In the genomic region with DNA sequence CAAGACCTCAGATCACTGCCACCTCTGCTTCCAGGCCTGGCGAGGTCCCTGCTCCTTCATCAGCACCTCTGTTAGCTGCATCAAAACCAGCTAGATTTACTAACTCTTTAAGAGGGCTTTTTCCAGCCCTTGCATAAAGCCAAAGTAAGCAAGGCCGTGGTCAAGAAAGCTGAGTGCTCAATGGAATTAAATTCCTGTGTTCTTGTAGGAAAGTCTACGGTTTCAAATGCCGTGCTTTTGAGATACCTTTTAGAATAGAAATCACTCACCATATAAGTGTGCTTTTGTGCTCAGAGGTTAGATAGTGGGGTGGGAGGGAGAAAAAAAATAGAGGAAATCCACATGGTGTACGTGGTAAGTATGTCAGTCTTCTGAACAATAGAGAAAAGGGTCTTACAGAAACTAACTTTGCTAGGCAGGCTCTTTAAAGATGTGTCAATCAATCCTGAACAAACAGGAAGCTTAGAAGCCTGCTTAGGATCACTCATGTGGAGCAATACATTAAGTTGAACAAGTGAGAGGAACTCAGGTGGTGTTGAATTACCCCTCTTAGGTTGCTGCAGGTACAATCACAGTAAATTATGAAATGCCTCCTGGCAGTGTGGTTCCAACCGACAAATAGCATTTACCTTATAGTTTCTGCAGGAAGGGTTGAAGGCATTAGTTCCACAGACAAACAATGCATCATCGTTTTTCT, we compare ENCODE assay signal across 17 cellular contexts.
A peak's percentile ranks its signal among the peaks of the same experiment; 100 is the strongest.
DNase-seq lines count a peak whose midpoint lies in the region; ATAC-seq and TF ChIP-seq lines count a peak whose summit lies in the region.
"Had no signal": no experiment of that assay in that cellular context is flagged by ENCODE, and none has a peak within 500 bp of the region (broad histone marks: within the 10 kb centered on the region; RNA-seq: fewer than 3 reads in every experiment).

No MANE protein-coding gene starts in this region.

- no peaks in the 10 kb centered on the region for H3K27me3 ChIP-seq in H9 (ENCODE audit: insufficient read depth, low read length)

- BruUV-seq in OCI-LY7 (replicated peaks; lab: Mats Ljungman, UMichigan), result no TSS peak

- no peaks in the 10 kb centered on the region for H3K23me2 ChIP-seq in H9 (ENCODE audit: insufficient read length, low read depth, low read length, poor library complexity, severe bottlenecking)

- intact Hi-C loops in OCI-LY7 (cut with micrococcal nuclease; ENCODE audit: unreplicated experiment), result no loop called here

- no peak overlapping the region for H3K4me3 ChIP-seq in OCI-LY7 (ENCODE audit: low read depth, low read length, poor library complexity, severe bottlenecking)

- peak; percentile 25 for DNase-seq in GDM1 (lab: John Stamatoyannopoulos, UW)
- DNase-seq in NCI-H187 (lab: John Stamatoyannopoulos, UW), result peak; percentile 66 to 81
- DNase-seq in OCI-LY7 (ENCODE audit: low spot score), result peak; percentile 68
- no peak for DNase-seq in naive B cell
- no peak for DNase-seq in mesothelial cell of epicardium (ENCODE audit: low spot score in 2 of 2, unreplicated experiment in 2 of 2)
- no peak for DNase-seq in SIG-M5 (lab: John Stamatoyannopoulos, UW)
- DNase-seq in H9, result no peak
- DNase-seq: activated naive CD4-positive, alpha-beta T cell treated with anti-CD3 and anti-CD28 coated beads, Interleukin-2, amount 50 U/mL, for 16 hours; caudate nucleus; Karpas-422; kidney glomerular epithelial cell; NK-92 treated with Interleukin-12 subunit alpha and Interleukin-12 subunit beta, amount 100 ng/mL, for 24 hours; right cardiac atrium; stimulated activated CD4-positive, alpha-beta T cell treated with anti-CD3 and anti-CD28 coated beads, Interleukin-4, amount 100 ng/mL, for 24 hours; stimulated activated naive B cell treated with anti-CD40 and anti-IgM and Interleukin-4, amounts not matched to agents 10 μg/mL and 1 μg/mL and 100 μg/mL, for 72 hours had no signal

- no peak overlapping the region for H2AK5ac ChIP-seq in H9 (ENCODE audit: insufficient read length, low read length)

- no CpG with 5 or more reads among the region's 7 CpGs for WGBS in H9 (ENCODE audit: extremely low coverage, insufficient read length, low lambda C conversion rate)

- no peak overlapping the region for H3K4ac ChIP-seq in H9 (ENCODE audit: low read depth, low read length)

- peak; percentile 46 to 64 for ATAC-seq in naive B cell (ENCODE audit: low read depth in 2 of 2)
- no peak for ATAC-seq in HG03159 (IDR thresholded peaks at IDR 0.05; ENCODE audit: unreplicated experiment)
- ATAC-seq: right cardiac atrium; stimulated activated naive B cell treated with anti-CD40 and anti-IgM and Interleukin-4, amounts not matched to agents 10 μg/mL and 1 μg/mL and 100 μg/mL, for 72 hours had no signal

- H3K79me2 ChIP-seq in OCI-LY7 (ENCODE audit: insufficient read depth, low read depth, low read length) (no peaks in the 10 kb centered on the region), H9 (ENCODE audit: insufficient read depth, low read length) (peaks cover 7% of the 10 kb centered on the region; the same call in 1 of the 2 replicates)

- no peak overlapping the region for H2BK15ac ChIP-seq in H9 (ENCODE audit: low read depth, low read length)

- no peak overlapping the region for H3K27ac ChIP-seq in OCI-LY7 (ENCODE audit: low read depth, low read length, poor library complexity, severe bottlenecking)
- H3K27ac ChIP-seq in H9 (ENCODE audit: insufficient read length, low read depth, low read length), result no peak overlapping the region
- H3K27ac ChIP-seq: VCaP had no signal

- H3K9me3 Mint-ChIP-seq in naive B cell, result peaks cover 0 to 6% (median 0%) of the 10 kb centered on the region in 7 donors
- no peaks in the 10 kb centered on the region for H3K9me3 Mint-ChIP-seq in mesothelial cell of epicardium
- no peaks in the 10 kb centered on the region for H3K9me3 Mint-ChIP-seq in H9
- H3K9me3 Mint-ChIP-seq: stimulated activated naive B cell treated with anti-CD40 and anti-IgM and Interleukin-4, amounts not matched to agents 10 μg/mL and 1 μg/mL and 100 μg/mL, for 72 hours had no signal

- H2BK5ac ChIP-seq in H9 (ENCODE audit: insufficient read length, low read length), result no peak overlapping the region

- H4K91ac ChIP-seq in H9 (ENCODE audit: insufficient read length, low read depth, low read length), result no peak overlapping the region

- no peak overlapping the region for H2BK20ac ChIP-seq in H9 (ENCODE audit: low read depth, low read length, poor library complexity, severe bottlenecking)

- H3K27ac Mint-ChIP-seq in naive B cell (peak overlapping the region in 3 of 6 donors; percentile 80 to 94 (median 89)), mesothelial cell of epicardium (no peak overlapping the region), H9 (peak overlapping the region in 1 of 3 experiments; percentile 66; a peak in 1 of 7 replicates)
- H3K27ac Mint-ChIP-seq: stimulated activated naive B cell treated with anti-CD40 and anti-IgM and Interleukin-4, amounts not matched to agents 10 μg/mL and 1 μg/mL and 100 μg/mL, for 72 hours had no signal

- H3K56ac ChIP-seq in H9 (ENCODE audit: insufficient read length, low read depth, low read length), result no peak overlapping the region

- no peak overlapping the region for H3K9ac ChIP-seq in H9 (ENCODE audit: extremely low read depth, insufficient read length, low read length)

- H2BK12ac ChIP-seq in H9 (ENCODE audit: insufficient read length, low read depth, low read length), result no peak overlapping the region

- H3K36me3 ChIP-seq in OCI-LY7 (ENCODE audit: insufficient read depth, low read length), result no peaks in the 10 kb centered on the region

- TF ChIP-seq CTCF in OCI-LY7 (conservative IDR thresholded peaks at IDR 0.05; ENCODE audit: low read length), result no peak
- no peak for TF ChIP-seq CTCF in mesothelial cell of epicardium (IDR thresholded peaks at IDR 0.05; ENCODE audit: unreplicated experiment)
- TF ChIP-seq CTCF in H9 (conservative IDR thresholded peaks at IDR 0.05), result no peak

- H3K4me1 Mint-ChIP-seq in naive B cell, result peaks cover 23 to 37% (median 24%) of the 10 kb centered on the region in 3 donors
- peaks cover 75% of the 10 kb centered on the region for H3K4me1 Mint-ChIP-seq in mesothelial cell of epicardium
- peaks cover 13 to 22% of the 10 kb centered on the region in 2 experiments for H3K4me1 Mint-ChIP-seq in H9

- peaks cover 5% of the 10 kb centered on the region for H3K79me1 ChIP-seq in H9 (ENCODE audit: insufficient read depth, low read depth, low read length, poor library complexity, severe bottlenecking)

- H3K9me3 ChIP-seq in OCI-LY7 (ENCODE audit: low read length) (no peaks in the 10 kb centered on the region), H9 (ENCODE audit: control insufficient read depth, low read depth, low read length) (no peaks in the 10 kb centered on the region)

- H4K20me1 ChIP-seq in OCI-LY7 (ENCODE audit: insufficient read depth, low read length), result no peaks in the 10 kb centered on the region
- no peaks in the 10 kb centered on the region for H4K20me1 ChIP-seq in H9 (ENCODE audit: control insufficient read depth, insufficient read depth, insufficient read length)

- no peak overlapping the region for H2BK120ac ChIP-seq in H9 (ENCODE audit: low read depth, low read length, poor library complexity, severe bottlenecking)

- POLR2A ChIA-PET in OCI-LY7 (lab: Charles Lee), result no interaction called here

- H3K4me1 ChIP-seq in OCI-LY7 (ENCODE audit: insufficient read depth, low read length, poor library complexity, severe bottlenecking) (peaks cover 10% of the 10 kb centered on the region), H9 (ENCODE audit: insufficient read depth, low read length) (no peaks in the 10 kb centered on the region; the same call in 1 of the 2 replicates)

- H2AFZ ChIP-seq in OCI-LY7 (ENCODE audit: low read length) (no peak overlapping the region; the same call in 1 of the 2 replicates), H9 (ENCODE audit: low read length) (no peak overlapping the region)

- H3K9me2 ChIP-seq in OCI-LY7 (ENCODE audit: insufficient read depth, low read length), result no peaks in the 10 kb centered on the region

- CTCF ChIA-PET in OCI-LY7 (lab: Charles Lee; ENCODE audit: unreplicated experiment), result no interaction called here

- H4K8ac ChIP-seq in H9 (replicated peaks; ENCODE audit: insufficient read length, low read depth, low read length), result no peak overlapping the region

- no peak overlapping the region for H3K23ac ChIP-seq in H9 (ENCODE audit: insufficient read length, low read depth, low read length)

- no peak overlapping the region for H3T11ph ChIP-seq in H9 (ENCODE audit: low read length)

- H3K27me3 Mint-ChIP-seq in naive B cell, result no peaks in the 10 kb centered on the region
- no peaks in the 10 kb centered on the region for H3K27me3 Mint-ChIP-seq in mesothelial cell of epicardium (ENCODE audit: low read depth)
- no peaks in the 10 kb centered on the region for H3K27me3 Mint-ChIP-seq in H9 (ENCODE audit: low read depth)
- H3K27me3 Mint-ChIP-seq: stimulated activated naive B cell treated with anti-CD40 and anti-IgM and Interleukin-4, amounts not matched to agents 10 μg/mL and 1 μg/mL and 100 μg/mL, for 72 hours had no signal

- H4K5ac ChIP-seq in H9 (ENCODE audit: insufficient read length, low read depth, low read length), result no peak overlapping the region

- no peak overlapping the region for H3K14ac ChIP-seq in H9 (ENCODE audit: insufficient read depth, low read length)

- H3K4me3 Mint-ChIP-seq in naive B cell (peak overlapping the region in 2 of 8 donors; percentile 20 to 66), mesothelial cell of epicardium (no peak overlapping the region), H9 (no peak overlapping the region)
- H3K4me3 Mint-ChIP-seq: stimulated activated naive B cell treated with anti-CD40 and anti-IgM and Interleukin-4, amounts not matched to agents 10 μg/mL and 1 μg/mL and 100 μg/mL, for 72 hours had no signal

- H3K4me2 ChIP-seq in OCI-LY7 (ENCODE audit: low read length) (peak overlapping the region; percentile 1; the same call in 1 of the 2 replicates), H9 (ENCODE audit: insufficient read depth, insufficient read length, low read length) (no peak overlapping the region)

- H3K36me3 Mint-ChIP-seq in naive B cell (peaks cover 0 to 4% of the 10 kb centered on the region in 2 donors), mesothelial cell of epicardium (peaks cover 35% of the 10 kb centered on the region), H9 (ENCODE audit: insufficient read depth in 1 of 3, low read depth in 3 of 3) (peaks cover 65 to 90% (median 80%) of the 10 kb centered on the region in 3 experiments)

- H3K18ac ChIP-seq in H9 (ENCODE audit: insufficient read length, low read depth, low read length), result no peak overlapping the region

Comparison
In these comparisons a context has a peak if more than half of its experiments do, and no peak if none do; other contexts are left out.
1. DNase-seq: peak in GDM1 (single experiment), NCI-H187 (2 of 2) and OCI-LY7 (single experiment); none in naive B cell (single experiment), mesothelial cell of epicardium (0 of 2), SIG-M5 (single experiment) and H9 (single experiment).